24 cellular contexts compared by ENCODE assay signal in genomic region chr13:98939552-98940306, GRCh38. TPM values are rescaled to one million over a fixed set of nuclear protein-coding genes. Genes with fewer than 3 reads are reported as not detected.
DNase-seq lines count a peak whose midpoint lies in the region; ATAC-seq and TF ChIP-seq lines count a peak whose summit lies in the region.
"Had no signal": no experiment of that assay in that cellular context is flagged by ENCODE, and none has a peak within 500 bp of the region (broad histone marks: within the 10 kb centered on the region; RNA-seq: fewer than 3 reads in every experiment).

No MANE protein-coding gene starts in this region.

- no peak for DNase-seq in CD4-positive, alpha-beta T cell
- DNase-seq in left ventricle myocardium superior: peak; percentile 49
- no peak for DNase-seq in gastrocnemius medialis
- DNase-seq in SIG-M5 (lab: John Stamatoyannopoulos, UW): no peak
- DNase-seq in WERI-Rb-1: no peak
- DNase-seq in H7: no peak
- no peak for DNase-seq in NCI-H146 treated with DMSO at 0.1 percent for 48 hours (lab: John Stamatoyannopoulos, UW; ENCODE audit: unreplicated experiment)
- DNase-seq: activated CD4-positive, alpha-beta T cell treated with anti-CD3 and anti-CD28 coated beads, Interleukin-2, amount 50 U/mL, for 48 hours; activated naive CD4-positive, alpha-beta T cell treated with Interleukin-2 at 50 U/mL for 16 hours; activated T-cell treated with anti-CD3 and anti-CD28 coated beads for 4 hours; effector memory CD8-positive, alpha-beta T cell; lower lobe of right lung; NCI-H1048; NCI-H2081; NCI-H446; NK-92 treated with Interleukin-12 subunit alpha and Interleukin-12 subunit beta, amount 100 ng/mL, for 24 hours; pancreas; Peyer's patch; SK-N-SH; stimulated activated CD4-positive, alpha-beta T cell treated with anti-CD3 and anti-CD28 coated beads, Interleukin-1b, Interleukin-23, amount 100 ng/mL, for 48 hours; stimulated activated naive B cell treated with anti-CD40 and anti-IgM and Interleukin-4, amounts not matched to agents 10 μg/mL and 1 μg/mL and 100 μg/mL, for 72 hours; upper lobe of left lung had no signal

- no peak overlapping the region for H3K4me3 ChIP-seq in esophagus (ENCODE audit: low read depth in 1 of 2, low read length in 2 of 2)
- no peak overlapping the region for H3K4me3 ChIP-seq in gastrocnemius medialis
- H3K4me3 ChIP-seq in WERI-Rb-1 (ENCODE audit: low read depth, low read length): no peak overlapping the region
- H3K4me3 ChIP-seq in H7 (ENCODE audit: insufficient read depth, low read depth, low read length): no peak overlapping the region
- H3K4me3 ChIP-seq: BLaER1, lower lobe of right lung, pancreas, Peyer's patch, upper lobe of left lung had no signal

- no peaks in the 10 kb centered on the region for H3K27me3 ChIP-seq in CD4-positive, alpha-beta T cell (ENCODE audit: control insufficient read depth, insufficient read depth, low read length)
- H3K27me3 ChIP-seq in esophagus (ENCODE audit: control insufficient read depth in 1 of 2, insufficient read depth in 2 of 2, low read length in 2 of 2) (no peaks in the 10 kb centered on the region), gastrocnemius medialis (no peaks in the 10 kb centered on the region), WERI-Rb-1 (ENCODE audit: insufficient read depth, low read depth, severe bottlenecking) (no peaks in the 10 kb centered on the region), H7 (ENCODE audit: control insufficient read depth, insufficient read depth, low read length) (no peaks in the 10 kb centered on the region)
- H3K27me3 ChIP-seq: BLaER1, pancreas, Peyer's patch, upper lobe of left lung had no signal

- in situ Hi-C loops in gastrocnemius medialis (cut with MboI; ENCODE audit: low sequenced_read_pairs in 4 of 4): no loop called here

- POLR2A ChIA-PET in CD4-positive, alpha-beta T cell (lab: Charles Lee): no interaction called here

- H3K4me1 Mint-ChIP-seq in CD4-positive, alpha-beta T cell (ENCODE audit: low read depth): peaks cover 47% of the 10 kb centered on the region

- ATAC-seq in CD4-positive, alpha-beta T cell (ENCODE audit: poor library complexity): no peak
- ATAC-seq in left ventricle myocardium superior (peak; percentile 72), gastrocnemius medialis (peak; percentile 40 to 58)
- ATAC-seq: effector memory CD8-positive, alpha-beta T cell; lower lobe of right lung; pancreas; stimulated activated naive B cell treated with anti-CD40 and anti-IgM and Interleukin-4, amounts not matched to agents 10 μg/mL and 1 μg/mL and 100 μg/mL, for 72 hours had no signal

- no peaks in the 10 kb centered on the region for H3K27me3 Mint-ChIP-seq in CD4-positive, alpha-beta T cell
- H3K27me3 Mint-ChIP-seq: effector memory CD8-positive, alpha-beta T cell; stimulated activated naive B cell treated with anti-CD40 and anti-IgM and Interleukin-4, amounts not matched to agents 10 μg/mL and 1 μg/mL and 100 μg/mL, for 72 hours had no signal

- H3K9me3 Mint-ChIP-seq in CD4-positive, alpha-beta T cell: peaks cover 3% of the 10 kb centered on the region

- WGBS in esophagus, 2 donors: 48 to 60% methylated on average over 11 of the region's 11 CpGs

- no peak for TF ChIP-seq CTCF in CD4-positive, alpha-beta T cell (IDR thresholded peaks at IDR 0.05)
- TF ChIP-seq CTCF in gastrocnemius medialis (IDR thresholded peaks at IDR 0.05 in 4 of 5, conservative IDR thresholded peaks at IDR 0.05 in 1 of 5) (no peak), WERI-Rb-1 (IDR thresholded peaks at IDR 0.05; ENCODE audit: low read depth, low read length) (no peak)

- no peak overlapping the region for H3K4me3 Mint-ChIP-seq in CD4-positive, alpha-beta T cell
- H3K4me3 Mint-ChIP-seq: effector memory CD8-positive, alpha-beta T cell; stimulated activated naive B cell treated with anti-CD40 and anti-IgM and Interleukin-4, amounts not matched to agents 10 μg/mL and 1 μg/mL and 100 μg/mL, for 72 hours had no signal

- H3K27ac ChIP-seq in CD4-positive, alpha-beta T cell (ENCODE audit: low read depth, low read length): no peak overlapping the region
- H3K27ac ChIP-seq in esophagus (ENCODE audit: low read depth in 2 of 2, low read length in 1 of 2): peak overlapping the region; percentile 47 to 75
- peak overlapping the region in 3 of 4 donors; percentile 23 to 49 (median 37) for H3K27ac ChIP-seq in gastrocnemius medialis
- no peak overlapping the region for H3K27ac ChIP-seq in WERI-Rb-1
- H3K27ac ChIP-seq: BLaER1, lower lobe of right lung, pancreas, Peyer's patch, upper lobe of left lung had no signal

- peaks cover 3% of the 10 kb centered on the region for H3K9me3 ChIP-seq in CD4-positive, alpha-beta T cell (ENCODE audit: control insufficient read depth, low read length)
- H3K9me3 ChIP-seq in esophagus (ENCODE audit: control insufficient read depth in 2 of 2, insufficient read depth in 1 of 2, low read depth in 1 of 2, low read length in 1 of 2) (peaks cover 0 to 3% of the 10 kb centered on the region in 2 donors), gastrocnemius medialis (no peaks in the 10 kb centered on the region), WERI-Rb-1 (ENCODE audit: severe bottlenecking) (peaks cover 2% of the 10 kb centered on the region)
- H3K9me3 ChIP-seq: BLaER1, pancreas, Peyer's patch, SK-N-SH had no signal

- CTCF ChIA-PET in CD4-positive, alpha-beta T cell (lab: Charles Lee): no interaction called here

- peak overlapping the region; percentile 4 for H3K27ac Mint-ChIP-seq in CD4-positive, alpha-beta T cell
- H3K27ac Mint-ChIP-seq: stimulated activated naive B cell treated with anti-CD40 and anti-IgM and Interleukin-4, amounts not matched to agents 10 μg/mL and 1 μg/mL and 100 μg/mL, for 72 hours had no signal

- no peak for TF ChIP-seq POLR2A in gastrocnemius medialis (IDR thresholded peaks at IDR 0.05)

- peaks cover 7 to 13% of the 10 kb centered on the region in 2 donors for H3K4me1 ChIP-seq in esophagus (ENCODE audit: control insufficient read depth in 2 of 2, insufficient read depth in 2 of 2, low read length in 1 of 2)
- peaks cover 13 to 28% of the 10 kb centered on the region in 2 donors for H3K4me1 ChIP-seq in gastrocnemius medialis
- H3K4me1 ChIP-seq: BLaER1, pancreas, Peyer's patch had no signal

- H3K36me3 ChIP-seq in esophagus (ENCODE audit: control insufficient read depth in 2 of 2, insufficient read depth in 2 of 2, low read length in 1 of 2) (peaks cover 0 to 4% of the 10 kb centered on the region in 2 donors), gastrocnemius medialis (no peaks in the 10 kb centered on the region), WERI-Rb-1 (no peaks in the 10 kb centered on the region), H7 (replicated peaks; ENCODE audit: control insufficient read depth, insufficient read depth, low read length) (no peaks in the 10 kb centered on the region)
- H3K36me3 ChIP-seq: BLaER1, lower lobe of right lung, pancreas, Peyer's patch, upper lobe of left lung had no signal

- intact Hi-C loops in CD4-positive, alpha-beta T cell (cut with DNase I, micrococcal nuclease): no loop called here
- intact Hi-C loops in left ventricle myocardium superior (cut with micrococcal nuclease) (no loop called here), gastrocnemius medialis (cut with DNase I; ENCODE audit: low total_unique reads) (no loop called here)

- H3K36me3 Mint-ChIP-seq in CD4-positive, alpha-beta T cell (ENCODE audit: low read depth): peaks cover 21% of the 10 kb centered on the region

RNA-seq across cellular contexts. Expression of gene DOCK9, which starts 38.1 kb away (rescaled TPM):
- total RNA-seq in CD4-positive, alpha-beta T cell: 10 to 100 TPM; 76.3 to 79.3 TPM
- 10 to 100 TPM; 69.1 to 83.1 TPM for polyA plus RNA-seq in esophagus
- total RNA-seq in left ventricle myocardium superior (39.6 TPM), gastrocnemius medialis (10 to 100 TPM; 31.4 to 46.7 (median 45.6) TPM)
- 5.1 and 7.7 TPM in 2 replicates for total RNA-seq in H7 (2014; rRNA removed; shearing (Covaris generic))

Comparison
In these comparisons a context has a peak if more than half of its experiments do, and no peak if none do; other contexts are left out.
1. H3K27ac ChIP-seq: peak in esophagus (2 of 2) and gastrocnemius medialis (3 of 4); none in CD4-positive, alpha-beta T cell (single experiment) and WERI-Rb-1 (single experiment).